ENCODE assay signal across 8 cellular contexts in genomic region chr12:124392271-124392990, GRCh38.
A peak's percentile ranks its signal among the peaks of the same experiment; 100 is the strongest.
DNase-seq lines count a peak whose midpoint lies in the region; TF ChIP-seq lines count a peak whose summit lies in the region.

No MANE protein-coding gene starts in this region.

- no peak overlapping the region for H2BK15ac ChIP-seq in neuronal stem cell (ENCODE audit: low read length)

- no peak overlapping the region for H2BK120ac ChIP-seq in neuronal stem cell (ENCODE audit: low read depth, low read length)

- POLR2A ChIA-PET in RWPE1 (lab: Yijun Ruan, JAX; ENCODE audit: low non-redundant PET): no interaction called here

- no peak overlapping the region for H3K9ac ChIP-seq in neuronal stem cell (ENCODE audit: low read depth, low read length, poor library complexity)

- intact Hi-C loops in esophagus muscularis mucosa (cut with DNase I): no loop called here

- H3K23ac ChIP-seq in neuronal stem cell (ENCODE audit: low read depth, low read length, poor library complexity): no peak overlapping the region

- TF ChIP-seq EP300 in esophagus muscularis mucosa (IDR thresholded peaks at IDR 0.05): no peak

- 29% methylated on average over 14 of the region's 21 CpGs for WGBS in esophagus muscularis mucosa
- no CpG with 5 or more reads among the region's 21 CpGs for WGBS in neuronal stem cell (ENCODE audit: extremely low coverage in 2 of 2, insufficient read length in 2 of 2, insufficient replicate concordance in 1 of 2), 2 donors

- no peak overlapping the region for H3K4ac ChIP-seq in neuronal stem cell (ENCODE audit: low read length)

- H3K4me3 ChIP-seq in esophagus muscularis mucosa: no peak overlapping the region
- H3K4me3 ChIP-seq in neuronal stem cell (ENCODE audit: low read length in 2 of 2): peak overlapping the region in 1 of 2 donors; percentile 24

- H3K9me3 ChIP-seq in esophagus muscularis mucosa: no peaks in the 10 kb centered on the region
- no peaks in the 10 kb centered on the region for H3K9me3 ChIP-seq in neuronal stem cell (replicated peaks in 1 of 2; ENCODE audit: control insufficient read depth in 2 of 2, insufficient read depth in 1 of 2, low read depth in 1 of 2, low read length in 2 of 2)

- no peak overlapping the region for H4K91ac ChIP-seq in neuronal stem cell (ENCODE audit: low read depth, low read length, poor library complexity)

- CTCF ChIA-PET in RWPE1 (lab: Yijun Ruan, JAX): no interaction called here

- no peak overlapping the region for H2BK12ac ChIP-seq in neuronal stem cell (ENCODE audit: low read length)

- peak overlapping the region; percentile 76 for H2AK5ac ChIP-seq in neuronal stem cell (ENCODE audit: low read depth, low read length)

- no peak for TF ChIP-seq POLR2A in esophagus muscularis mucosa (IDR thresholded peaks at IDR 0.05; ENCODE audit: low read depth)

- H3K36me3 ChIP-seq in esophagus muscularis mucosa (peaks cover 0 to 32% (median 24%) of the 10 kb centered on the region in 4 donors), neuronal stem cell (replicated peaks in 1 of 2; ENCODE audit: control insufficient read depth in 2 of 2, insufficient read depth in 2 of 2, low read length in 2 of 2) (peaks cover 9 to 32% of the 10 kb centered on the region in 2 donors)

- no peak overlapping the region for H4K8ac ChIP-seq in neuronal stem cell (ENCODE audit: low read depth, low read length)

- TF ChIP-seq CTCF in GM12873 (IDR thresholded peaks at IDR 0.05; ENCODE audit: insufficient read depth, low read depth, low read length, missing control alignments): peak; percentile 37
- no peak for TF ChIP-seq CTCF in RWPE1 (conservative IDR thresholded peaks at IDR 0.05; ENCODE audit: low read depth)
- no peak for TF ChIP-seq CTCF in esophagus muscularis mucosa (IDR thresholded peaks at IDR 0.05)

- H2BK5ac ChIP-seq in neuronal stem cell (ENCODE audit: low read length): peak overlapping the region; percentile 88

- H3K4me1 ChIP-seq in esophagus muscularis mucosa (peaks cover 98 to 100% (median 100%) of the 10 kb centered on the region in 4 donors), neuronal stem cell (ENCODE audit: control insufficient read depth in 2 of 2, insufficient read depth in 1 of 2, low read depth in 1 of 2, low read length in 2 of 2) (peaks cover 26% of the 10 kb centered on the region in 2 donors)

- H3K79me1 ChIP-seq in neuronal stem cell (ENCODE audit: low read depth, low read length): peaks cover 10% of the 10 kb centered on the region

- H3K18ac ChIP-seq in neuronal stem cell (ENCODE audit: low read length): peak overlapping the region; percentile 76

- peak; percentile 97 for DNase-seq in 8988T
- DNase-seq in RWPE1 (ENCODE audit: low spot score): no peak
- no peak for DNase-seq in esophagus muscularis mucosa (ENCODE audit: extremely low spot score)
- no peak for DNase-seq in neuronal stem cell (ENCODE audit: low spot score)
- no peak for DNase-seq in putamen (ENCODE audit: low spot score)
- DNase-seq in central memory CD4-positive, alpha-beta T cell: no peak
- DNase-seq in activated effector memory CD4-positive, alpha-beta T cell treated with anti-CD3 and anti-CD28 coated beads, Interleukin-2, amount 50 U/mL, for 16 hours: no peak

- H3K27me3 ChIP-seq in esophagus muscularis mucosa (peaks cover 0 to 2% (median 0%) of the 10 kb centered on the region in 4 donors), neuronal stem cell (ENCODE audit: control insufficient read depth in 3 of 3, insufficient read depth in 3 of 3, low read depth in 1 of 3, low read length in 3 of 3) (peaks cover 0 to 15% (median 0%) of the 10 kb centered on the region in 3 experiments)

- no peak overlapping the region for H3K14ac ChIP-seq in neuronal stem cell (ENCODE audit: low read length)

- H2AFZ ChIP-seq in neuronal stem cell (ENCODE audit: low read length): no peak overlapping the region

- H3K4me2 ChIP-seq in neuronal stem cell (ENCODE audit: insufficient read depth, low read length, poor library complexity, severe bottlenecking): no peak overlapping the region

- H3K27ac ChIP-seq in RWPE1 (peak overlapping the region; percentile 96), esophagus muscularis mucosa (replicated peaks in 1 of 4) (peak overlapping the region; percentile 95 to 98 (median 96)), neuronal stem cell (replicated peaks; ENCODE audit: low read length) (no peak overlapping the region)
